Comparison of ENCODE assay signal across 1 cellular context in genomic region chr16:87765776-87766484, GRCh38.
TF ChIP-seq lines count a peak whose summit lies in the region.

KLHDC4 (minus strand) TSS chr16:87765986; CDS start chr16:87765890, 96 bp downstream.

TF ChIP-seq in HepG2, 621 proteins besides CTCF, POLR2A, EP300 and RAD21 (continued from another document and continues in another):
- TF ChIP-seq ZFP91 (CRISPR knock-in tag; IDR thresholded peaks at IDR 0.05; ENCODE audit: borderline replicate concordance) (peak; percentile 87; the same call in 1 of the 2 replicates), CREB1 (IDR thresholded peaks at IDR 0.05) (peak; percentile 97), CREB1 (CRISPR knock-in tag; IDR thresholded peaks at IDR 0.05) (peak; percentile 99), ZNF280B (CRISPR knock-in tag; IDR thresholded peaks at IDR 0.05; ENCODE audit: borderline replicate concordance) (peak; percentile 86; the same call in 1 of the 2 replicates), ZNF564 (CRISPR knock-in tag; IDR thresholded peaks at IDR 0.05) (no peak), HNRNPH1 (optimal IDR thresholded peaks at IDR 0.05; ENCODE audit: low read depth, low read length) (no peak), NBN (conservative IDR thresholded peaks at IDR 0.05) (no peak), MAF1 (CRISPR knock-in tag; IDR thresholded peaks at IDR 0.05; ENCODE audit: borderline replicate concordance) (peak; percentile 85; the same call in 1 of the 2 replicates), KLF13 (CRISPR knock-in tag; IDR thresholded peaks at IDR 0.05) (no peak), FOXP4 (CRISPR knock-in tag; IDR thresholded peaks at IDR 0.05) (no peak), ZNF431 (CRISPR knock-in tag; IDR thresholded peaks at IDR 0.05; ENCODE audit: borderline replicate concordance, low read depth) (no peak), NFAT5 (CRISPR knock-in tag; IDR thresholded peaks at IDR 0.05) (no peak), ZEB1 (IDR thresholded peaks at IDR 0.05; ENCODE audit: insufficient replicate concordance, low read depth) (peak; percentile 39), GFI1 (CRISPR knock-in tag; IDR thresholded peaks at IDR 0.05; ENCODE audit: borderline replicate concordance) (peak; percentile 64; the same call in 1 of the 2 replicates), ZNF326 (CRISPR knock-in tag; IDR thresholded peaks at IDR 0.05; ENCODE audit: borderline replicate concordance) (0 out of 2 replicates have a peak, but pooled peaks have one; percentile 34), CCAR2 (optimal IDR thresholded peaks at IDR 0.05; ENCODE audit: low read depth, low read length) (no peak), ZNF33A (CRISPR knock-in tag; IDR thresholded peaks at IDR 0.05; ENCODE audit: borderline replicate concordance) (0 out of 2 replicates have a peak, but pooled peaks have one; percentile 68), KAT7 (CRISPR knock-in tag; IDR thresholded peaks at IDR 0.05; ENCODE audit: borderline replicate concordance) (peak; percentile 71), ELF4 (CRISPR knock-in tag; IDR thresholded peaks at IDR 0.05; ENCODE audit: borderline replicate concordance) (peak; percentile 94), PITX1 (CRISPR knock-in tag; IDR thresholded peaks at IDR 0.05) (peak; percentile 58; the same call in 1 of the 2 replicates), PBX2 (CRISPR knock-in tag; IDR thresholded peaks at IDR 0.05) (no peak), ZNF337 (CRISPR knock-in tag; IDR thresholded peaks at IDR 0.05; ENCODE audit: borderline replicate concordance, low read depth) (no peak), ZNF549 (CRISPR knock-in tag; IDR thresholded peaks at IDR 0.05) (no peak), MTA1 (CRISPR knock-in tag; IDR thresholded peaks at IDR 0.05; ENCODE audit: borderline replicate concordance) (no peak), ZNF747 (CRISPR knock-in tag; IDR thresholded peaks at IDR 0.05; ENCODE audit: borderline replicate concordance) (peak; percentile 34), ZNF224 (CRISPR knock-in tag; IDR thresholded peaks at IDR 0.05) (peak; percentile 50; the same call in 1 of the 2 replicates), CEBPB (IDR thresholded peaks at IDR 0.05; ENCODE audit: borderline replicate concordance, low read depth, low read length) (no peak), XBP1 (CRISPR knock-in tag; IDR thresholded peaks at IDR 0.05) (no peak), SMYD3 (CRISPR knock-in tag; IDR thresholded peaks at IDR 0.05) (peak; percentile 96), NR0B2 (CRISPR knock-in tag; IDR thresholded peaks at IDR 0.05) (peak; percentile 89), ZBTB7A (CRISPR knock-in tag; IDR thresholded peaks at IDR 0.05) (peak; percentile 66; the same call in 1 of the 2 replicates), ZNF788 (CRISPR knock-in tag; IDR thresholded peaks at IDR 0.05; ENCODE audit: borderline replicate concordance) (peak; percentile 92; the same call in 1 of the 2 replicates), ZNF331 (CRISPR knock-in tag; IDR thresholded peaks at IDR 0.05) (peak; percentile 74), ZNF720 (CRISPR knock-in tag; IDR thresholded peaks at IDR 0.05) (no peak), ZNF501 (CRISPR knock-in tag; IDR thresholded peaks at IDR 0.05) (peak; percentile 95), ZNF773 (CRISPR knock-in tag; IDR thresholded peaks at IDR 0.05; ENCODE audit: borderline replicate concordance) (no peak), ZBTB40 (IDR thresholded peaks at IDR 0.05) (peak; percentile 83), ZBTB40 (CRISPR knock-in tag; IDR thresholded peaks at IDR 0.05) (peak; percentile 68; the same call in 1 of the 2 replicates)
